1 cellular context compared by ENCODE assay signal in the genomic region with DNA sequence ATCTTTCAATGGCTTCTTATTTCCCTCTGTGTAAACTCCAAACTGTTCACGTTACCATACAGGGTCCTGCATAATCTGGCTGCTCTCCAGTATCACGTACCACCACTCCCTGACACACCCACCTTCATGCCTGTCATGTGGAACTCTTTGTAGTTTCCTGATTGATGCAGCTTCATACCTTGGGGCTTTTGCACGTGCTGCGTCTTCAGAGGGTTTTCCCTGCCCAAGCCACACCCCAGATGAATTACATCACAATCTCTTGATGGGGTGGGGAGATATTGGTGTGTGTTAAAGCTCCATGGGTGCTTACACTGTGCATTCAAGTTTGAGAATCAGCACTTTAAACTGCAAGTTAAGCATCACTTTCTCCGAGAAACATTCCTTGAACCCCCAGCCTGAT.
TF ChIP-seq lines count a peak whose summit lies in the region.

No MANE protein-coding gene starts in this region.

TF ChIP-seq in SK-N-SH treated with all-trans-retinoic acid at 6 μM for 48 hours, 23 proteins besides CTCF, POLR2A, EP300 and RAD21 (continued from another document):
- TF ChIP-seq, protein P1, sequence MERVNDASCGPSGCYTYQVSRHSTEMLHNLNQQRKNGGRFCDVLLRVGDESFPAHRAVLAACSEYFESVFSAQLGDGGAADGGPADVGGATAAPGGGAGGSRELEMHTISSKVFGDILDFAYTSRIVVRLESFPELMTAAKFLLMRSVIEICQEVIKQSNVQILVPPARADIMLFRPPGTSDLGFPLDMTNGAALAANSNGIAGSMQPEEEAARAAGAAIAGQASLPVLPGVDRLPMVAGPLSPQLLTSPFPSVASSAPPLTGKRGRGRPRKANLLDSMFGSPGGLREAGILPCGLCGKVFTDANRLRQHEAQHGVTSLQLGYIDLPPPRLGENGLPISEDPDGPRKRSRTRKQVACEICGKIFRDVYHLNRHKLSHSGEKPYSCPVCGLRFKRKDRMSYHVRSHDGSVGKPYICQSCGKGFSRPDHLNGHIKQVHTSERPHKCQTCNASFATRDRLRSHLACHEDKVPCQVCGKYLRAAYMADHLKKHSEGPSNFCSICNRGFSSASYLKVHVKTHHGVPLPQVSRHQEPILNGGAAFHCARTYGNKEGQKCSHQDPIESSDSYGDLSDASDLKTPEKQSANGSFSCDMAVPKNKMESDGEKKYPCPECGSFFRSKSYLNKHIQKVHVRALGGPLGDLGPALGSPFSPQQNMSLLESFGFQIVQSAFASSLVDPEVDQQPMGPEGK (CRISPR knock-in tag; IDR thresholded peaks at IDR 0.05; ENCODE audit: borderline replicate concordance), result no peak
- TF ChIP-seq SNAI2 (CRISPR knock-in tag; IDR thresholded peaks at IDR 0.05), result no peak
